In the genomic region with DNA sequence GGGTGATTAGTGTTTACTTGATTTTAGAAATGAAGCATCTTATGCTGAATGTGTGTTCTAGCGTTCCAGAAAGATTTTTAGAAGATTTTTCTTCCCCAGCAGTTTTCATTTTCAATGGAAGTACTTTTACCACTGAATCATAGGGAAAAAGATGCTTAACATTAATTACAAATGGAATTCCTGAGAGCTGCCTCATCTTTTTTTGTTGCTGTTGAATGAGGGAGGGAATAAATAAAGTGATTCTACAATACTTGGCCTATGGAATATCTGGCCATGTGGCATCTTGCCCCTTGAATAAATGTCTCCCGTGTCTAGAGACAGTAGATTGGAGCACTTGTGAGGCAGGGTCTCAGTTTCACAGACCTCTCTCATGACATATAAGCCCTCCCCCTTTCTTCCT, we compare ENCODE assay signal across 29 cellular contexts. TPM values are rescaled to one million over a fixed set of nuclear protein-coding genes. Genes with fewer than 3 reads are reported as not detected.
DNase-seq lines count a peak whose midpoint lies in the region; ATAC-seq and TF ChIP-seq lines count a peak whose summit lies in the region.
"Had no signal": no experiment of that assay in that cellular context is flagged by ENCODE, and none has a peak within 500 bp of the region (broad histone marks: within the 10 kb centered on the region; RNA-seq: fewer than 3 reads in every experiment).

No MANE protein-coding gene starts in this region.

- no peak for TF ChIP-seq CTCF in BJ (IDR thresholded peaks at IDR 0.05; ENCODE audit: insufficient read depth, low read depth, low read length)
- TF ChIP-seq CTCF in HFFc6 (IDR thresholded peaks at IDR 0.05), result no peak
- no peak for TF ChIP-seq CTCF in osteoblast (IDR thresholded peaks at IDR 0.05; ENCODE audit: extremely low read depth, low read depth, low read length)
- TF ChIP-seq CTCF in tibial artery (IDR thresholded peaks at IDR 0.05), result no peak

- H3K4me2 ChIP-seq in osteoblast (ENCODE audit: insufficient read depth, low read length), result no peak overlapping the region
- H3K4me2 ChIP-seq: smooth muscle cell had no signal

- no peaks in the 10 kb centered on the region for H3K27me3 Mint-ChIP-seq in HFFc6 (ENCODE audit: insufficient read depth)
- H3K27me3 Mint-ChIP-seq: activated CD8-positive, alpha-beta T cell treated with anti-CD3 and anti-CD28 coated beads for 36 hours; activated naive CD8-positive, alpha-beta T cell; brain had no signal

- peak overlapping the region; percentile 49 for H3K4me3 Mint-ChIP-seq in HFFc6
- H3K4me3 Mint-ChIP-seq: activated CD8-positive, alpha-beta T cell treated with anti-CD3 and anti-CD28 coated beads for 36 hours; activated naive CD8-positive, alpha-beta T cell; brain; CD8-positive, alpha-beta T cell; nephron had no signal

- POLR2A ChIA-PET in BJ (lab: Charles Lee), result interaction anchor here (0.6 kb wide), 1 partner anchor 23 kb away, joined by 3 read pairs; no protein-coding TSS in a partner anchor

- H2AFZ ChIP-seq in osteoblast (ENCODE audit: low read length), result no peak overlapping the region

- no peaks in the 10 kb centered on the region for H4K20me1 ChIP-seq in osteoblast (ENCODE audit: insufficient read depth, low read length)

- peaks cover 21% of the 10 kb centered on the region for H3K36me3 ChIP-seq in BJ (ENCODE audit: control insufficient read depth, insufficient read depth, low read length)
- H3K36me3 ChIP-seq in osteoblast (ENCODE audit: insufficient read depth, low read length), result peaks cover 60% of the 10 kb centered on the region
- H3K36me3 ChIP-seq in tibial artery, result peaks cover 78 to 98% (median 85%) of the 10 kb centered on the region in 3 donors

- H3K36me3 Mint-ChIP-seq in HFFc6 (ENCODE audit: low read depth), result peaks cover 41% of the 10 kb centered on the region

- H3K27ac ChIP-seq in osteoblast (ENCODE audit: low read depth, low read length) (no peak overlapping the region), tibial artery (no peak overlapping the region)
- H3K27ac ChIP-seq: foreskin keratinocyte, heart left ventricle, lower lobe of right lung, transverse colon had no signal

- peak overlapping the region; percentile 81 for H3K27ac Mint-ChIP-seq in HFFc6
- H3K27ac Mint-ChIP-seq: activated CD8-positive, alpha-beta T cell treated with anti-CD3 and anti-CD28 coated beads for 36 hours; activated naive CD8-positive, alpha-beta T cell; CD8-positive, alpha-beta T cell; nephron had no signal

- peak; percentile 25 for DNase-seq in BJ (ENCODE audit: low read depth)
- DNase-seq in HFFc6, result peak; percentile 64
- peak; percentile 17 for DNase-seq in dedifferentiated amniotic fluid mesenchymal stem cell (ENCODE audit: extremely low spot score)
- DNase-seq in osteoblast (ENCODE audit: insufficient read length, low spot score, missing footprints), result peak; percentile 76
- no peak for DNase-seq in tibial artery
- DNase-seq: activated CD4-positive, CD25-positive, alpha-beta regulatory T cell treated with anti-CD3 and anti-CD28 coated beads, Interleukin-2, amount 50 U/mL, for 72 hours; activated CD8-positive, alpha-beta T cell treated with anti-CD3 and anti-CD28 coated beads for 36 hours; CD8-positive, alpha-beta T cell; foreskin keratinocyte; heart left ventricle; lower lobe of right lung; NCI-H1092 treated with DMSO at 0.1 percent for 48 hours; NCI-H187; NCI-H2171 treated with DMSO at 0.1 percent for 48 hours; NCI-H510A treated with DMSO at 0.1 percent for 48 hours; stimulated activated CD4-positive, alpha-beta T cell treated with anti-CD3 and anti-CD28 coated beads, Interleukin-1b, Interleukin-23, amount 100 ng/mL, for 48 hours; stimulated activated CD8-positive, alpha-beta memory T cell treated with anti-CD3 and anti-CD28 coated beads, Interleukin-4, amount 100 ng/mL, for 48 hours; transverse colon had no signal

- H3K4me1 Mint-ChIP-seq in HFFc6 (ENCODE audit: low read depth), result peaks cover 22% of the 10 kb centered on the region
- H3K4me1 Mint-ChIP-seq: brain, nephron had no signal

- H3K4me3 ChIP-seq in BJ (ENCODE audit: low read depth, low read length) (no peak overlapping the region), osteoblast (ENCODE audit: insufficient read depth, low read length) (no peak overlapping the region), tibial artery (no peak overlapping the region)
- H3K4me3 ChIP-seq: heart left ventricle, K562, lower lobe of right lung, smooth muscle cell, transverse colon had no signal

- H3K9me3 ChIP-seq in osteoblast (ENCODE audit: low read depth, low read length) (no peaks in the 10 kb centered on the region), tibial artery (no peaks in the 10 kb centered on the region)
- H3K9me3 ChIP-seq: heart left ventricle, lower lobe of right lung, transverse colon had no signal

- no peaks in the 10 kb centered on the region for H3K4me1 ChIP-seq in osteoblast (ENCODE audit: insufficient read depth, low read length)
- no peaks in the 10 kb centered on the region for H3K4me1 ChIP-seq in tibial artery
- H3K4me1 ChIP-seq: foreskin keratinocyte, heart left ventricle, lower lobe of right lung, transverse colon had no signal

- intact Hi-C loops in tibial artery (cut with DNase I; ENCODE audit: low total_unique reads), result loop anchor here (10.0 kb wide), 1 partner anchor 213 kb away; no protein-coding TSS in a partner anchor

- no peaks in the 10 kb centered on the region for H3K27me3 ChIP-seq in BJ (ENCODE audit: control insufficient read depth, insufficient read depth, low read length)
- no peaks in the 10 kb centered on the region for H3K27me3 ChIP-seq in osteoblast (ENCODE audit: insufficient read depth, low read length)
- H3K27me3 ChIP-seq in tibial artery, result no peaks in the 10 kb centered on the region
- H3K27me3 ChIP-seq: foreskin keratinocyte, heart left ventricle, transverse colon had no signal

- no peaks in the 10 kb centered on the region for H3K79me2 ChIP-seq in osteoblast (ENCODE audit: insufficient read depth, low read length)

- CTCF ChIA-PET in BJ (lab: Yijun Ruan, JAX), result interaction anchor here (0.7 to 5.0 kb wide), 2 partner anchors 10 to 378 kb away, joined by 3 to 45 read pairs; no protein-coding TSS in a partner anchor

- no peaks in the 10 kb centered on the region for H3K9me3 Mint-ChIP-seq in HFFc6
- H3K9me3 Mint-ChIP-seq: activated CD8-positive, alpha-beta T cell treated with anti-CD3 and anti-CD28 coated beads for 36 hours; CD8-positive, alpha-beta T cell; nephron had no signal

- ATAC-seq in HG02642 (IDR thresholded peaks at IDR 0.05; ENCODE audit: poor library complexity, unreplicated experiment), result no peak
- no peak for ATAC-seq in GM19324 (IDR thresholded peaks at IDR 0.05; ENCODE audit: low FRiP score, unreplicated experiment)
- ATAC-seq: activated CD8-positive, alpha-beta T cell treated with anti-CD3 and anti-CD28 coated beads for 36 hours; CD8-positive, alpha-beta T cell; foreskin keratinocyte; HCT116; heart left ventricle; K562 had no signal

RNA-seq across cellular contexts. Expression of a gene that starts 44.1 kb away (rescaled TPM):
- polyA plus RNA-seq in BJ (2011; rRNA removed), result 0.11 and 0.38 TPM in 2 replicates
- 0.15 and 0.19 TPM in 2 replicates for polyA minus RNA-seq in BJ (2011; rRNA and poly(A)+ RNA removed)
- total RNA-seq in HFFc6 (2021; fragmentation: NEBNext Ultra II Directional; extraction: Animal tissue kit (Norgen Biotek cat#: 25700)), result under 1 TPM in 4 of 6 experiments, not detected in 2; 0.12 to 0.33 (median 0.21) TPM
- total RNA-seq in osteoblast, result 0.72 and 1.2 TPM in 2 replicates
- total RNA-seq: endothelial cell of umbilical vein, G401, M059J had no signal

Comparison
In these comparisons a context has a peak if more than half of its experiments do, and no peak if none do; other contexts are left out.
1. DNase-seq: peak in BJ (single experiment), HFFc6 (single experiment), dedifferentiated amniotic fluid mesenchymal stem cell (single experiment) and osteoblast (single experiment); none in tibial artery (0 of 2).